Comparison of ENCODE assay signal across 22 cellular contexts in the genomic region with DNA sequence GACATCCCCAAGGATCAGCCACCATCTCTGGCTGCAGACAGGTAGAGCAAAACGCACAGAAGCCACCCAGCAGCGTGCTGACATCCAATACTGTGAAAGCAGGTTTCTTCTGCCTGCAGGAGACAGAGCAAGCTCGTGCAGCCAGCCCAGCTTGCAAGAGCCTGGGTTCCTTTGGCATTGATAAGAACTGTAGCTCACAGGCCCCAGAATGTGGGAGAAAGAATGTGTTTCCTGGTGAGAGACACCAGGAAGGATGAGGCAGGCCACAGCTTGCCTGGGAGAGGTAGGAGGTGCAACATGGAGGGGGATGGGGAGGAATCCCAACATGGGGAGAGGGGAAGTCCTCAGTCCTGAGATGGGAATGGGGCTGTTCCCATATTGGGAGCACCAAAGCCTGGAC. TPM values are rescaled to one million over a fixed set of nuclear protein-coding genes. Genes with fewer than 3 reads are reported as not detected.
DNase-seq lines count a peak whose midpoint lies in the region; ATAC-seq, FAIRE-seq and TF ChIP-seq lines count a peak whose summit lies in the region.
"Had no signal": no experiment of that assay in that cellular context is flagged by ENCODE, and none has a peak within 500 bp of the region (broad histone marks: within the 10 kb centered on the region; RNA-seq: fewer than 3 reads in every experiment).

No MANE protein-coding gene starts in this region.

- H3K4me3 Mint-ChIP-seq in H9, result peak overlapping the region in 1 of 2 experiments; percentile 15; a peak in 1 of 5 replicates
- H3K4me3 Mint-ChIP-seq in activated CD4-positive, alpha-beta T cell treated with anti-CD3 and anti-CD28 coated beads, Interleukin-2, amount 10 ng/mL, durations not matched to agents 24 days and 14 days, result no peak overlapping the region
- H3K4me3 Mint-ChIP-seq: activated CD4-positive, alpha-beta memory T cell treated with anti-CD3 and anti-CD28 coated beads, Interleukin-2, amount 10 ng/mL, durations not matched to agents 7 days and 5 days; activated T-cell treated with anti-CD3 and anti-CD28 coated beads, Interleukin-2, amount 50 U/mL, for 72 hours; CD8-positive, alpha-beta T cell; naive thymus-derived CD8-positive, alpha-beta T cell; T-cell had no signal

- ATAC-seq in GM18858 (IDR thresholded peaks at IDR 0.05; ENCODE audit: unreplicated experiment), result no peak
- ATAC-seq: activated naive CD4-positive, alpha-beta T cell treated with anti-CD3 and anti-CD28 coated beads, Interleukin-2, amount 50 U/mL, for 72 hours; activated T-cell treated with anti-CD3 and anti-CD28 coated beads, Interleukin-2, amount 50 U/mL, for 72 hours; CD8-positive, alpha-beta T cell; naive thymus-derived CD8-positive, alpha-beta T cell; pancreas; T-cell had no signal

- 0 out of 7 replicates have a peak overlapping the region, but pooled peaks of 2 of the 3 experiments have one; percentile 20 to 60 for H3K27ac Mint-ChIP-seq in H9
- no peak overlapping the region for H3K27ac Mint-ChIP-seq in activated CD4-positive, alpha-beta T cell treated with anti-CD3 and anti-CD28 coated beads, Interleukin-2, amount 10 ng/mL, durations not matched to agents 24 days and 14 days
- H3K27ac Mint-ChIP-seq: activated CD4-positive, alpha-beta memory T cell treated with anti-CD3 and anti-CD28 coated beads, Interleukin-2, amount 10 ng/mL, durations not matched to agents 7 days and 5 days; activated naive CD4-positive, alpha-beta T cell treated with anti-CD3 and anti-CD28 coated beads, Interleukin-2, amount 50 U/mL, for 72 hours; activated T-cell treated with anti-CD3 and anti-CD28 coated beads, Interleukin-2, amount 50 U/mL, for 72 hours; CD8-positive, alpha-beta T cell; naive thymus-derived CD8-positive, alpha-beta T cell; T-cell had no signal

- H3K23ac ChIP-seq in H9 (ENCODE audit: insufficient read length, low read depth, low read length), result no peak overlapping the region

- H4K20me1 ChIP-seq in H9 (ENCODE audit: control insufficient read depth, insufficient read depth, insufficient read length), result no peaks in the 10 kb centered on the region

- intact Hi-C loops in activated CD4-positive, alpha-beta T cell treated with anti-CD3 and anti-CD28 coated beads, Interleukin-2, amount 10 ng/mL, durations not matched to agents 24 days and 14 days (cut with micrococcal nuclease), result no loop called here

- H3K4me1 ChIP-seq in H9 (ENCODE audit: insufficient read depth, low read length), result peaks cover 10% of the 10 kb centered on the region
- H3K4me1 ChIP-seq: pancreas, sigmoid colon had no signal

- H2BK20ac ChIP-seq in H9 (ENCODE audit: low read depth, low read length, poor library complexity, severe bottlenecking), result no peak overlapping the region

- no peaks in the 10 kb centered on the region for H3K27me3 ChIP-seq in H9 (ENCODE audit: insufficient read depth, low read length)
- H3K27me3 ChIP-seq: pancreas had no signal

- no peak overlapping the region for H3T11ph ChIP-seq in H9 (ENCODE audit: low read length)

- H3K56ac ChIP-seq in H9 (ENCODE audit: insufficient read length, low read depth, low read length), result no peak overlapping the region

- no peak overlapping the region for H4K5ac ChIP-seq in H9 (ENCODE audit: insufficient read length, low read depth, low read length)

- H3K14ac ChIP-seq in H9 (ENCODE audit: insufficient read depth, low read length), result peak overlapping the region; percentile 8; the same call in 1 of the 2 replicates

- H2BK5ac ChIP-seq in H9 (ENCODE audit: insufficient read length, low read length), result no peak overlapping the region

- H3K9ac ChIP-seq in H9 (ENCODE audit: extremely low read depth, insufficient read length, low read length), result no peak overlapping the region
- H3K9ac ChIP-seq: KMS-11 had no signal

- H3K36me3 Mint-ChIP-seq in H9 (ENCODE audit: insufficient read depth in 1 of 3, low read depth in 3 of 3), result no peaks in the 10 kb centered on the region
- no peaks in the 10 kb centered on the region for H3K36me3 Mint-ChIP-seq in activated CD4-positive, alpha-beta T cell treated with anti-CD3 and anti-CD28 coated beads, Interleukin-2, amount 10 ng/mL, durations not matched to agents 24 days and 14 days (ENCODE audit: low read depth)
- H3K36me3 Mint-ChIP-seq: activated naive CD4-positive, alpha-beta T cell treated with anti-CD3 and anti-CD28 coated beads, Interleukin-2, amount 50 U/mL, for 72 hours; CD8-positive, alpha-beta T cell; naive thymus-derived CD8-positive, alpha-beta T cell; T-cell had no signal

- H2AK5ac ChIP-seq in H9 (ENCODE audit: insufficient read length, low read length), result no peak overlapping the region

- H2AFZ ChIP-seq in H9 (ENCODE audit: low read length), result no peak overlapping the region

- H3K4ac ChIP-seq in H9 (ENCODE audit: low read depth, low read length), result no peak overlapping the region

- whole genome bisulfite sequencing in H9 (ENCODE audit: extremely low coverage, insufficient read length, low lambda C conversion rate), result no CpG with 5 or more reads among the region's 3 CpGs

- TF ChIP-seq CTCF in H9 (conservative IDR thresholded peaks at IDR 0.05), result no peak

- H3K9me3 Mint-ChIP-seq in H9, result no peaks in the 10 kb centered on the region
- no peaks in the 10 kb centered on the region for H3K9me3 Mint-ChIP-seq in activated CD4-positive, alpha-beta T cell treated with anti-CD3 and anti-CD28 coated beads, Interleukin-2, amount 10 ng/mL, durations not matched to agents 24 days and 14 days
- H3K9me3 Mint-ChIP-seq: activated CD4-positive, alpha-beta memory T cell treated with anti-CD3 and anti-CD28 coated beads, Interleukin-2, amount 10 ng/mL, durations not matched to agents 7 days and 5 days; activated naive CD4-positive, alpha-beta T cell treated with anti-CD3 and anti-CD28 coated beads, Interleukin-2, amount 50 U/mL, for 72 hours; activated T-cell treated with anti-CD3 and anti-CD28 coated beads, Interleukin-2, amount 50 U/mL, for 72 hours; CD8-positive, alpha-beta T cell; naive thymus-derived CD8-positive, alpha-beta T cell; T-cell had no signal

- no peak overlapping the region for H3K4me2 ChIP-seq in H9 (ENCODE audit: insufficient read depth, insufficient read length, low read length)
- H3K4me2 ChIP-seq: KMS-11 had no signal

- in situ Hi-C loops in Caki2 (cut with HindIII; ENCODE audit: low pct_unique_long_range_greater_than_20kb, low sequenced_read_pairs), result no loop called here

- no peak overlapping the region for H4K91ac ChIP-seq in H9 (ENCODE audit: insufficient read length, low read depth, low read length)

- H3K79me1 ChIP-seq in H9 (ENCODE audit: insufficient read depth, low read depth, low read length, poor library complexity, severe bottlenecking), result no peaks in the 10 kb centered on the region

- no peak for FAIRE-seq in RCC 7860 (lab: Jason Lieb, UNC)
- FAIRE-seq: astrocyte, pancreas had no signal

- H3K27me3 Mint-ChIP-seq in H9 (ENCODE audit: low read depth), result peaks cover 4% of the 10 kb centered on the region
- peaks cover 11% of the 10 kb centered on the region for H3K27me3 Mint-ChIP-seq in activated CD4-positive, alpha-beta T cell treated with anti-CD3 and anti-CD28 coated beads, Interleukin-2, amount 10 ng/mL, durations not matched to agents 24 days and 14 days

- no peak overlapping the region for H2BK15ac ChIP-seq in H9 (ENCODE audit: low read depth, low read length)

- peaks cover 40 to 42% of the 10 kb centered on the region in 2 experiments for H3K4me1 Mint-ChIP-seq in H9
- no peaks in the 10 kb centered on the region for H3K4me1 Mint-ChIP-seq in activated CD4-positive, alpha-beta T cell treated with anti-CD3 and anti-CD28 coated beads, Interleukin-2, amount 10 ng/mL, durations not matched to agents 24 days and 14 days
- H3K4me1 Mint-ChIP-seq: naive thymus-derived CD8-positive, alpha-beta T cell; T-cell had no signal

- H3K79me2 ChIP-seq in H9 (ENCODE audit: insufficient read depth, low read length), result no peaks in the 10 kb centered on the region

- DNase-seq in Caki2 (ENCODE audit: low read depth) (peak; percentile 33), H9 (no peak), RCC 7860 (ENCODE audit: low spot score) (peak; percentile 8), epithelial cell of prostate (ENCODE audit: low read depth, low spot score) (no peak), NCI-H2029 treated with DMSO at 0.1 percent for 48 hours (lab: John Stamatoyannopoulos, UW) (no peak)
- DNase-seq in stimulated activated CD4-positive, alpha-beta T cell treated with anti-CD3 and anti-CD28 coated beads, Interleukin-2, amount 100 ng/mL, for 48 hours, result no peak
- DNase-seq in activated CD4-positive, alpha-beta T cell treated with anti-CD3 and anti-CD28 coated beads, Interleukin-2, amount 10 ng/mL, durations not matched to agents 24 days and 14 days, result no peak
- DNase-seq: activated CD4-positive, alpha-beta memory T cell treated with anti-CD3 and anti-CD28 coated beads, Interleukin-2, amount 10 ng/mL, durations not matched to agents 7 days and 5 days; activated T-cell treated with anti-CD3 and anti-CD28 coated beads, Interleukin-2, amount 50 U/mL, for 72 hours; CD8-positive, alpha-beta T cell; naive thymus-derived CD8-positive, alpha-beta T cell; NCI-H2171 treated with DMSO at 0.1 percent for 48 hours; pancreas; SHP77; sigmoid colon; stimulated activated naive CD4-positive, alpha-beta T cell treated with Interleukin-2 at 50 U/mL for 16 hours; T-cell had no signal

- no peak overlapping the region for H4K8ac ChIP-seq in H9 (replicated peaks; ENCODE audit: insufficient read length, low read depth, low read length)

- no peaks in the 10 kb centered on the region for H3K9me3 ChIP-seq in H9 (ENCODE audit: control insufficient read depth, low read depth, low read length)
- H3K9me3 ChIP-seq: pancreas, sigmoid colon, tibial nerve had no signal

- no peak overlapping the region for H3K18ac ChIP-seq in H9 (ENCODE audit: insufficient read length, low read depth, low read length)

- H2BK12ac ChIP-seq in H9 (ENCODE audit: insufficient read length, low read depth, low read length), result no peak overlapping the region

- H2BK120ac ChIP-seq in H9 (ENCODE audit: low read depth, low read length, poor library complexity, severe bottlenecking), result no peak overlapping the region

- H3K23me2 ChIP-seq in H9 (ENCODE audit: insufficient read length, low read depth, low read length, poor library complexity, severe bottlenecking), result no peaks in the 10 kb centered on the region

- H3K27ac ChIP-seq in H9 (ENCODE audit: insufficient read length, low read depth, low read length) (no peak overlapping the region), epithelial cell of prostate (peak overlapping the region; percentile 95)
- H3K27ac ChIP-seq: KMS-11, pancreas, sigmoid colon, tibial nerve had no signal

RNA-seq across cellular contexts. Expression of a gene that starts 34.0 kb away (rescaled TPM):
- total RNA-seq in Caki2 (2014; rRNA removed; shearing (Covaris generic); ENCODE audit: low replicate concordance), result 10.6 and 11.8 TPM in 2 replicates
- 27.3 and 27.6 TPM in 2 replicates for total RNA-seq in H9 (2021)
- total RNA-seq in activated CD4-positive, alpha-beta T cell treated with anti-CD3 and anti-CD28 coated beads, Interleukin-2, amount 10 ng/mL, durations not matched to agents 24 days and 14 days, result 9.2 and 10.9 TPM in 2 replicates

Comparison
In these comparisons a context has a peak if more than half of its experiments do, and no peak if none do; other contexts are left out.
1. DNase-seq: peak in Caki2 (single experiment) and RCC 7860 (single experiment); none in H9 (single experiment), epithelial cell of prostate (single experiment), NCI-H2029 treated with DMSO at 0.1 percent for 48 hours (single experiment), stimulated activated CD4-positive, alpha-beta T cell treated with anti-CD3 and anti-CD28 coated beads, Interleukin-2, amount 100 ng/mL, for 48 hours (0 of 2) and activated CD4-positive, alpha-beta T cell treated with anti-CD3 and anti-CD28 coated beads, Interleukin-2, amount 10 ng/mL, durations not matched to agents 24 days and 14 days (single experiment).